16 cellular contexts compared by ENCODE assay signal in the genomic region with DNA sequence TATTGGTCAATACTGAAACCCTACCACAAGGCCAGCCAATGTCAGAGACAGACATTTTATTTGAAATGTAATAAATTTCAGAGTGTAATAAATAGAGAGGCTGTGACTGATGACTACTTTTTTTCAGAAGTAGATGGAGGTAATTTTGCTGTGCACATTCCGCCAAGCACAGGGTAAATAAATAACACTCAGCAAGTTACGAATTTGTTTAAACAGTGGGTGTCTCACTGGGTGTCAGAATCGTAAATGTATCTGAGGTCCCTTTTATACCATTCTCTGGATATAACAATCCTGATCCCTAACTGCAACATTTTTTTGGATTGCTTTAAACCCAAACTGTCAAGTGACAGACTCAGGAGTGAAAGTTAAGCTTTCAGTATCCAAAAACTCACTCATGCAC.
DNase-seq lines count a peak whose midpoint lies in the region; ATAC-seq and TF ChIP-seq lines count a peak whose summit lies in the region.
"Had no signal": no experiment of that assay in that cellular context is flagged by ENCODE, and none has a peak within 500 bp of the region (broad histone marks: within the 10 kb centered on the region; RNA-seq: fewer than 3 reads in every experiment).

No MANE protein-coding gene starts in this region.

- no peak for DNase-seq in left colon
- DNase-seq in neural progenitor cell (ENCODE audit: low spot score): no peak
- no peak for DNase-seq in gastrocnemius medialis
- DNase-seq in HAP-1 (ENCODE audit: low spot score in 2 of 2): no peak
- DNase-seq in ACHN: no peak
- DNase-seq: AML-193; Calu3; CD4-positive, alpha-beta memory T cell; DND-41; EL; H9; IMR-90 had no signal

- H3F3A ChIP-seq in neural progenitor cell (ENCODE audit: low read depth): no peaks in the 10 kb centered on the region

- H3K9me3 Mint-ChIP-seq in neural progenitor cell: no peaks in the 10 kb centered on the region
- H3K9me3 Mint-ChIP-seq: CD4-positive, alpha-beta memory T cell; H9 had no signal

- TF ChIP-seq CTCF in VCaP (conservative IDR thresholded peaks at IDR 0.05): no peak
- no peak for TF ChIP-seq CTCF in neural progenitor cell (IDR thresholded peaks at IDR 0.05)
- no peak for TF ChIP-seq CTCF in gastrocnemius medialis (IDR thresholded peaks at IDR 0.05 in 4 of 5, conservative IDR thresholded peaks at IDR 0.05 in 1 of 5)

- no peak overlapping the region for H3K9ac ChIP-seq in neural progenitor cell

- no peak overlapping the region for H3K27ac Mint-ChIP-seq in neural progenitor cell
- H3K27ac Mint-ChIP-seq: CD4-positive, alpha-beta memory T cell; H9 had no signal

- H3K4me1 Mint-ChIP-seq in neural progenitor cell: no peaks in the 10 kb centered on the region
- H3K4me1 Mint-ChIP-seq: CD4-positive, alpha-beta memory T cell had no signal

- ATAC-seq in left colon (peak; percentile 55), gastrocnemius medialis (no peak)
- ATAC-seq: GM12878, K562 had no signal

- no peak overlapping the region for H3K4me3 ChIP-seq in neural progenitor cell
- no peak overlapping the region for H3K4me3 ChIP-seq in gastrocnemius medialis
- H3K4me3 ChIP-seq in HAP-1: no peak overlapping the region
- H3K4me3 ChIP-seq: GM12878, K562 had no signal

- H3K36me3 ChIP-seq in neural progenitor cell (no peaks in the 10 kb centered on the region), gastrocnemius medialis (no peaks in the 10 kb centered on the region), HAP-1 (replicated peaks) (no peaks in the 10 kb centered on the region)

- H3K4me1 ChIP-seq in neural progenitor cell (no peaks in the 10 kb centered on the region), gastrocnemius medialis (no peaks in the 10 kb centered on the region), HAP-1 (no peaks in the 10 kb centered on the region)

- no peak overlapping the region for H3K4me3 Mint-ChIP-seq in neural progenitor cell
- H3K4me3 Mint-ChIP-seq: CD4-positive, alpha-beta memory T cell; H9 had no signal

- peak overlapping the region; percentile 89 for H3K27ac ChIP-seq in VCaP
- no peak overlapping the region for H3K27ac ChIP-seq in neural progenitor cell
- H3K27ac ChIP-seq in gastrocnemius medialis: no peak overlapping the region
- H3K27ac ChIP-seq: C4-2B had no signal

- H3K36me3 Mint-ChIP-seq in neural progenitor cell: no peaks in the 10 kb centered on the region
- H3K36me3 Mint-ChIP-seq: CD4-positive, alpha-beta memory T cell had no signal

- H4K20me1 ChIP-seq in neural progenitor cell (ENCODE audit: low read depth): no peaks in the 10 kb centered on the region

- H2AFZ ChIP-seq in neural progenitor cell (replicated peaks): peak overlapping the region; percentile 34

- no peaks in the 10 kb centered on the region for H3K9me3 ChIP-seq in neural progenitor cell (ENCODE audit: low read depth)
- H3K9me3 ChIP-seq in gastrocnemius medialis: no peaks in the 10 kb centered on the region
- no peaks in the 10 kb centered on the region for H3K9me3 ChIP-seq in HAP-1

- intact Hi-C loops in left colon (cut with DNase I, micrococcal nuclease) (no loop called here), gastrocnemius medialis (cut with DNase I; ENCODE audit: low total_unique reads) (no loop called here)

- no peaks in the 10 kb centered on the region for H3K27me3 ChIP-seq in neural progenitor cell
- no peaks in the 10 kb centered on the region for H3K27me3 ChIP-seq in gastrocnemius medialis
- H3K27me3 ChIP-seq in HAP-1 (ENCODE audit: low read depth): peaks cover 5% of the 10 kb centered on the region; the same call in 1 of the 2 replicates

- no peaks in the 10 kb centered on the region for H3K79me2 ChIP-seq in neural progenitor cell (ENCODE audit: low read depth)

- in situ Hi-C loops in gastrocnemius medialis (cut with MboI; ENCODE audit: low sequenced_read_pairs in 4 of 4) (no loop called here), HAP-1 (cut with MboI; ENCODE audit: low sequenced_read_pairs) (no loop called here), ACHN (cut with HindIII; ENCODE audit: low pct_ligation_motif_present, low pct_unique_long_range_greater_than_20kb, low sequenced_read_pairs) (no loop called here)

- no peak overlapping the region for H3K4me2 ChIP-seq in neural progenitor cell

- H3K27me3 Mint-ChIP-seq in neural progenitor cell (ENCODE audit: insufficient read depth, low read depth): peaks cover 14% of the 10 kb centered on the region

- TF ChIP-seq POLR2A in gastrocnemius medialis (IDR thresholded peaks at IDR 0.05): no peak
